Comparison of ENCODE assay signal across 30 cellular contexts in genomic region chr17:32278815-32279214, GRCh38. TPM values are rescaled to one million over a fixed set of nuclear protein-coding genes. Genes with fewer than 3 reads are reported as not detected.
"Had no signal": no experiment of that assay in that cellular context is flagged by ENCODE, and none has a peak within 500 bp of the region (broad histone marks: within the 10 kb centered on the region; RNA-seq: fewer than 3 reads in every experiment).

No MANE protein-coding gene starts in this region.

- H3K4me3 Mint-ChIP-seq: natural killer cell; nephron; stimulated activated memory B cell treated with anti-CD40 and anti-IgM and Interleukin-4, amounts not matched to agents 10 μg/mL and 1 μg/mL and 100 μg/mL, for 72 hours; stimulated activated naive CD8-positive, alpha-beta T cell treated with anti-CD3 and anti-CD28 coated beads, Interleukin-15, amount 100 ng/mL, for 72 hours; type B pancreatic cell had no signal

- H3K9me3 Mint-ChIP-seq: natural killer cell; nephron; neural progenitor cell; stimulated activated memory B cell treated with anti-CD40 and anti-IgM and Interleukin-4, amounts not matched to agents 10 μg/mL and 1 μg/mL and 100 μg/mL, for 72 hours; stimulated activated naive CD8-positive, alpha-beta T cell treated with anti-CD3 and anti-CD28 coated beads, Interleukin-15, amount 100 ng/mL, for 72 hours; type B pancreatic cell had no signal

- H2AFZ ChIP-seq: neural progenitor cell, parathyroid adenoma had no signal

- H3K9me3 ChIP-seq: ovary, psoas muscle, right lobe of liver, sigmoid colon, suprapubic skin, testis, tibial artery, transverse colon, upper lobe of right lung, uterus had no signal

- H3K36me3 ChIP-seq: neural progenitor cell, ovary, right lobe of liver, sigmoid colon, suprapubic skin, tibial artery, transverse colon, upper lobe of right lung, uterus had no signal

- H3K36me3 Mint-ChIP-seq: natural killer cell; neural progenitor cell; stimulated activated memory B cell treated with anti-CD40 and anti-IgM and Interleukin-4, amounts not matched to agents 10 μg/mL and 1 μg/mL and 100 μg/mL, for 72 hours; type B pancreatic cell had no signal

- H3K4me3 ChIP-seq: neural progenitor cell, ovary, psoas muscle, right lobe of liver, sigmoid colon, suprapubic skin, testis, tibial artery, transverse colon, upper lobe of right lung, uterus had no signal

- ATAC-seq: natural killer cell; psoas muscle; right cardiac atrium; right lobe of liver; stimulated activated memory B cell treated with anti-CD40 and anti-IgM and Interleukin-4, amounts not matched to agents 10 μg/mL and 1 μg/mL and 100 μg/mL, for 72 hours; stimulated activated naive CD8-positive, alpha-beta T cell treated with anti-CD3 and anti-CD28 coated beads, Interleukin-15, amount 100 ng/mL, for 72 hours; stimulated activated naive CD8-positive, alpha-beta T cell treated with anti-CD3 and anti-CD28 coated beads, Interleukin-15, Interleukin-2, amounts not matched to agents 100 U/mL and 50 U/mL, for 24 hours; upper lobe of right lung had no signal

- H3K4me1 Mint-ChIP-seq: stimulated activated naive CD8-positive, alpha-beta T cell treated with anti-CD3 and anti-CD28 coated beads, Interleukin-15, amount 100 ng/mL, for 72 hours had no signal

- H3K27ac Mint-ChIP-seq: natural killer cell; progenitor cell of endocrine pancreas; stimulated activated memory B cell treated with anti-CD40 and anti-IgM and Interleukin-4, amounts not matched to agents 10 μg/mL and 1 μg/mL and 100 μg/mL, for 72 hours; stimulated activated naive CD8-positive, alpha-beta T cell treated with anti-CD3 and anti-CD28 coated beads, Interleukin-15, amount 100 ng/mL, for 72 hours; type B pancreatic cell had no signal

- H3K79me2 ChIP-seq: parathyroid adenoma had no signal

- H3K27me3 ChIP-seq: neural progenitor cell, ovary, right lobe of liver, testis, transverse colon, upper lobe of right lung, uterus had no signal

- FAIRE-seq: small intestine had no signal

- DNase-seq: natural killer cell; occipital lobe; ovary; posterior cingulate gyrus; psoas muscle; right lobe of liver; sigmoid colon; small intestine; stimulated activated CD4-positive, alpha-beta T cell treated with anti-CD3 and anti-CD28 coated beads, Interleukin-1b, Interleukin-23, amount 100 ng/mL, for 48 hours; stimulated activated CD4-positive, alpha-beta T cell treated with anti-CD3 and anti-CD28 coated beads, Interleukin-4, amount 100 ng/mL, for 1 hour; stimulated activated CD4-positive, alpha-beta T cell treated with anti-CD3 and anti-CD28 coated beads, Interleukin-4, amount 100 ng/mL, for 4 hours; stimulated activated CD8-positive, alpha-beta memory T cell treated with anti-CD3 and anti-CD28 coated beads, Interleukin-4, amount 100 ng/mL, for 48 hours; stimulated activated naive CD4-positive, alpha-beta T cell; stimulated activated naive CD8-positive, alpha-beta T cell treated with anti-CD3 and anti-CD28 coated beads, Interleukin-15, amount 100 ng/mL, for 72 hours; stimulated activated naive CD8-positive, alpha-beta T cell treated with anti-CD3 and anti-CD28 coated beads, Interleukin-15, Interleukin-2, amounts not matched to agents 100 U/mL and 50 U/mL, for 24 hours; substantia nigra; testis; tibial artery; transverse colon; upper lobe of right lung; uterus had no signal

- H3K4me1 ChIP-seq: parathyroid adenoma, psoas muscle, right lobe of liver, suprapubic skin, transverse colon, upper lobe of right lung, uterus had no signal

- H3K9ac ChIP-seq: neural progenitor cell, parathyroid adenoma had no signal

- H3K27ac ChIP-seq: neural progenitor cell, ovary, parathyroid adenoma, psoas muscle, right lobe of liver, sigmoid colon, suprapubic skin, testis, tibial artery, transverse colon, upper lobe of right lung, uterus had no signal

RNA-seq across cellular contexts. Expression of gene RHBDL3, which starts 13.2 kb away (rescaled TPM):
- total RNA-seq: renal cortical epithelial cell had no signal
